ENCODE assay signal across 21 cellular contexts in genomic region chr11:115652094-115652493, GRCh38.
"Had no signal": no experiment of that assay in that cellular context is flagged by ENCODE, and none has a peak within 500 bp of the region (broad histone marks: within the 10 kb centered on the region; RNA-seq: fewer than 3 reads in every experiment).

No MANE protein-coding gene starts in this region.

- H3K79me2 ChIP-seq: parathyroid adenoma had no signal

- ATAC-seq: effector memory CD8-positive, alpha-beta T cell; gastroesophageal sphincter; left lobe of liver; right lobe of liver; stimulated activated effector memory CD8-positive, alpha-beta T cell treated with anti-CD3 and anti-CD28 coated beads, Interleukin-12 subunit alpha, Interleukin-12 subunit beta, amount 100 ng/mL, for 72 hours; WTC11 had no signal

- H2AFZ ChIP-seq: parathyroid adenoma had no signal

- H3K9me3 ChIP-seq: adrenal gland, breast epithelium, colonic mucosa, esophagus squamous epithelium, gastroesophageal sphincter, right lobe of liver, transverse colon had no signal

- DNase-seq: activated T-cell treated with anti-CD3 and anti-CD28 coated beads, Interleukin-2, amount 50 U/mL, for 1 hour; adrenal gland; colonic mucosa; dorsolateral prefrontal cortex; effector memory CD8-positive, alpha-beta T cell; esophagus squamous epithelium; kidney; nephron progenitor cell; nucleus accumbens; right lobe of liver; small intestine; stimulated activated CD4-positive, alpha-beta T cell treated with anti-CD3 and anti-CD28 coated beads, Interleukin-2, amount 100 ng/mL, for 24 hours; T1000; transverse colon had no signal

- H3K27me3 ChIP-seq: colonic mucosa, right lobe of liver had no signal

- FAIRE-seq: endothelial cell of umbilical vein, kidney, small intestine had no signal

- H3K4me1 ChIP-seq: adrenal gland, breast epithelium, colonic mucosa, gastroesophageal sphincter, parathyroid adenoma, right lobe of liver had no signal

- H3K4me3 ChIP-seq: adrenal gland, breast epithelium, colonic mucosa, dorsolateral prefrontal cortex, esophagus squamous epithelium, gastroesophageal sphincter, right lobe of liver, transverse colon had no signal

- H3K36me3 ChIP-seq: adrenal gland, breast epithelium, colonic mucosa, esophagus squamous epithelium, gastroesophageal sphincter, right lobe of liver, transverse colon had no signal

- H3K9ac ChIP-seq: parathyroid adenoma had no signal

- H3K27ac ChIP-seq: adrenal gland, breast epithelium, colonic mucosa, dorsolateral prefrontal cortex, esophagus squamous epithelium, gastroesophageal sphincter, parathyroid adenoma, right lobe of liver, transverse colon had no signal
